Comparison of ENCODE assay signal across 1 cellular context in the genomic region with DNA sequence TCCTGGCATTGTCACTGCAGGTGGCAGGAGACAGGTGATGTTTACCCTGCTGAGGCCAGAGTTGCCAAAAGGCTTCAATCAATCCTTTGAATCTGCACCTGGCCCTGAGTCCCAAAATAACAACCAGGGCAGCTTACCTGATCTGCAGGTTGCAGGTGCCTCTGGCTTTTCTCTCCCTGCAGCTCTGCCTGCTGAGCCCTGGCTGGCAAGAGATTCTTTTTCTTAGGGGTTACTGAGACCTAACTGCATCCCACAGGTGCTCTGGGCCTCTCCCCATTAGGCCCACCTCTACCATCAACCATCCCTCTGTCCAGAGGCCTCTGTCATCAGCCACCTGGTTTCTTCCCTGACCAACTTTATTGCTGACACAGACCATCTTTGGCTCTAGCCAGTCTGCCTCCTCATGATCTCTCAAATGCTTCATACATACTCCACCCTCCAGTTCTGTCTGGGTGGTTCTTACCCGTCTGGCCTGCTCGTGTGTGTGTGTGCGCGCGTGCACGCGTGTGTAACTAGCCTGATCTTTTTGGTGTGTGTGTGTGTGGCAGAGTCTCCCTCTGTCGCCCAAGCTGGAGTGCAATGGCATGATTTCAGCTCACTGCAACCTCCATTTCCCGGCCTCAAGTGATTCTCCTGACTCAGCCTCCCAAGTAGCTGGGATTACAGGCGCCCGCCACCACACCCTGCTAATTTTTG.
TF ChIP-seq lines count a peak whose summit lies in the region.

No MANE protein-coding gene starts in this region.

TF ChIP-seq in K562, 482 proteins besides CTCF, POLR2A, EP300 and RAD21 (continued from another document):
- TF ChIP-seq, protein P1, sequence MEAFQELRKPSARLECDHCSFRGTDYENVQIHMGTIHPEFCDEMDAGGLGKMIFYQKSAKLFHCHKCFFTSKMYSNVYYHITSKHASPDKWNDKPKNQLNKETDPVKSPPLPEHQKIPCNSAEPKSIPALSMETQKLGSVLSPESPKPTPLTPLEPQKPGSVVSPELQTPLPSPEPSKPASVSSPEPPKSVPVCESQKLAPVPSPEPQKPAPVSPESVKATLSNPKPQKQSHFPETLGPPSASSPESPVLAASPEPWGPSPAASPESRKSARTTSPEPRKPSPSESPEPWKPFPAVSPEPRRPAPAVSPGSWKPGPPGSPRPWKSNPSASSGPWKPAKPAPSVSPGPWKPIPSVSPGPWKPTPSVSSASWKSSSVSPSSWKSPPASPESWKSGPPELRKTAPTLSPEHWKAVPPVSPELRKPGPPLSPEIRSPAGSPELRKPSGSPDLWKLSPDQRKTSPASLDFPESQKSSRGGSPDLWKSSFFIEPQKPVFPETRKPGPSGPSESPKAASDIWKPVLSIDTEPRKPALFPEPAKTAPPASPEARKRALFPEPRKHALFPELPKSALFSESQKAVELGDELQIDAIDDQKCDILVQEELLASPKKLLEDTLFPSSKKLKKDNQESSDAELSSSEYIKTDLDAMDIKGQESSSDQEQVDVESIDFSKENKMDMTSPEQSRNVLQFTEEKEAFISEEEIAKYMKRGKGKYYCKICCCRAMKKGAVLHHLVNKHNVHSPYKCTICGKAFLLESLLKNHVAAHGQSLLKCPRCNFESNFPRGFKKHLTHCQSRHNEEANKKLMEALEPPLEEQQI (IDR thresholded peaks at IDR 0.05): no peak
- TF ChIP-seq TGIF2 (CRISPR knock-in tag; IDR thresholded peaks at IDR 0.05): 0 out of 2 replicates have a peak, but pooled peaks have one; percentile 0
- no peak for TF ChIP-seq BRD4 (IDR thresholded peaks at IDR 0.05)
- TF ChIP-seq ZNF165 (CRISPR knock-in tag; IDR thresholded peaks at IDR 0.05; ENCODE audit: borderline replicate concordance): no peak
- TF ChIP-seq SRSF3 (IDR thresholded peaks at IDR 0.05; ENCODE audit: insufficient read depth, low read length): no peak
- no peak for TF ChIP-seq ZFP30 (CRISPR knock-in tag; IDR thresholded peaks at IDR 0.05; ENCODE audit: borderline replicate concordance)
- no peak for TF ChIP-seq KDM4B (IDR thresholded peaks at IDR 0.05; ENCODE audit: borderline replicate concordance in 2 of 2, low read depth in 1 of 2)
- TF ChIP-seq HNRNPUL1 (IDR thresholded peaks at IDR 0.05; ENCODE audit: low read length): no peak
- TF ChIP-seq HDGF (IDR thresholded peaks at IDR 0.05): no peak
- TF ChIP-seq NCOA6 (IDR thresholded peaks at IDR 0.05): no peak
- no peak for TF ChIP-seq CAMTA2 (CRISPR knock-in tag; conservative IDR thresholded peaks at IDR 0.05)
- TF ChIP-seq CCAR2 (IDR thresholded peaks at IDR 0.05; ENCODE audit: low read depth, low read length): no peak
- TF ChIP-seq MAFK (IDR thresholded peaks at IDR 0.05; ENCODE audit: low read length): 0 out of 2 replicates have a peak, but pooled peaks have one; percentile 5
- TF ChIP-seq, protein P2, sequence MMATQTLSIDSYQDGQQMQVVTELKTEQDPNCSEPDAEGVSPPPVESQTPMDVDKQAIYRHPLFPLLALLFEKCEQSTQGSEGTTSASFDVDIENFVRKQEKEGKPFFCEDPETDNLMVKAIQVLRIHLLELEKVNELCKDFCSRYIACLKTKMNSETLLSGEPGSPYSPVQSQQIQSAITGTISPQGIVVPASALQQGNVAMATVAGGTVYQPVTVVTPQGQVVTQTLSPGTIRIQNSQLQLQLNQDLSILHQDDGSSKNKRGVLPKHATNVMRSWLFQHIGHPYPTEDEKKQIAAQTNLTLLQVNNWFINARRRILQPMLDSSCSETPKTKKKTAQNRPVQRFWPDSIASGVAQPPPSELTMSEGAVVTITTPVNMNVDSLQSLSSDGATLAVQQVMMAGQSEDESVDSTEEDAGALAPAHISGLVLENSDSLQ (IDR thresholded peaks at IDR 0.05): no peak
- TF ChIP-seq MECOM (CRISPR knock-in tag; IDR thresholded peaks at IDR 0.05): no peak
- no peak for TF ChIP-seq NEUROD1 (IDR thresholded peaks at IDR 0.05; ENCODE audit: borderline replicate concordance, low read depth, low read length, partially characterized antibody)
- TF ChIP-seq, protein P3, sequence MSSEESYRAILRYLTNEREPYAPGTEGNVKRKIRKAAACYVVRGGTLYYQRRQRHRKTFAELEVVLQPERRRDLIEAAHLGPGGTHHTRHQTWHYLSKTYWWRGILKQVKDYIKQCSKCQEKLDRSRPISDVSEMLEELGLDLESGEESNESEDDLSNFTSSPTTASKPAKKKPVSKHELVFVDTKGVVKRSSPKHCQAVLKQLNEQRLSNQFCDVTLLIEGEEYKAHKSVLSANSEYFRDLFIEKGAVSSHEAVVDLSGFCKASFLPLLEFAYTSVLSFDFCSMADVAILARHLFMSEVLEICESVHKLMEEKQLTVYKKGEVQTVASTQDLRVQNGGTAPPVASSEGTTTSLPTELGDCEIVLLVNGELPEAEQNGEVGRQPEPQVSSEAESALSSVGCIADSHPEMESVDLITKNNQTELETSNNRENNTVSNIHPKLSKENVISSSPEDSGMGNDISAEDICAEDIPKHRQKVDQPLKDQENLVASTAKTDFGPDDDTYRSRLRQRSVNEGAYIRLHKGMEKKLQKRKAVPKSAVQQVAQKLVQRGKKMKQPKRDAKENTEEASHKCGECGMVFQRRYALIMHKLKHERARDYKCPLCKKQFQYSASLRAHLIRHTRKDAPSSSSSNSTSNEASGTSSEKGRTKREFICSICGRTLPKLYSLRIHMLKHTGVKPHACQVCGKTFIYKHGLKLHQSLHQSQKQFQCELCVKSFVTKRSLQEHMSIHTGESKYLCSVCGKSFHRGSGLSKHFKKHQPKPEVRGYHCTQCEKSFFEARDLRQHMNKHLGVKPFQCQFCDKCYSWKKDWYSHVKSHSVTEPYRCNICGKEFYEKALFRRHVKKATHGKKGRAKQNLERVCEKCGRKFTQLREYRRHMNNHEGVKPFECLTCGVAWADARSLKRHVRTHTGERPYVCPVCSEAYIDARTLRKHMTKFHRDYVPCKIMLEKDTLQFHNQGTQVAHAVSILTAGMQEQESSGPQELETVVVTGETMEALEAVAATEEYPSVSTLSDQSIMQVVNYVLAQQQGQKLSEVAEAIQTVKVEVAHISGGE (CRISPR knock-in tag; IDR thresholded peaks at IDR 0.05): no peak
- TF ChIP-seq POLR2B (IDR thresholded peaks at IDR 0.05; ENCODE audit: low read depth, partially characterized antibody): no peak
- no peak for TF ChIP-seq ZC3H4 (CRISPR knock-in tag; IDR thresholded peaks at IDR 0.05; ENCODE audit: borderline replicate concordance)
- TF ChIP-seq, protein P4, sequence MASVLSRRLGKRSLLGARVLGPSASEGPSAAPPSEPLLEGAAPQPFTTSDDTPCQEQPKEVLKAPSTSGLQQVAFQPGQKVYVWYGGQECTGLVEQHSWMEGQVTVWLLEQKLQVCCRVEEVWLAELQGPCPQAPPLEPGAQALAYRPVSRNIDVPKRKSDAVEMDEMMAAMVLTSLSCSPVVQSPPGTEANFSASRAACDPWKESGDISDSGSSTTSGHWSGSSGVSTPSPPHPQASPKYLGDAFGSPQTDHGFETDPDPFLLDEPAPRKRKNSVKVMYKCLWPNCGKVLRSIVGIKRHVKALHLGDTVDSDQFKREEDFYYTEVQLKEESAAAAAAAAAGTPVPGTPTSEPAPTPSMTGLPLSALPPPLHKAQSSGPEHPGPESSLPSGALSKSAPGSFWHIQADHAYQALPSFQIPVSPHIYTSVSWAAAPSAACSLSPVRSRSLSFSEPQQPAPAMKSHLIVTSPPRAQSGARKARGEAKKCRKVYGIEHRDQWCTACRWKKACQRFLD (CRISPR knock-in tag; IDR thresholded peaks at IDR 0.05): no peak
- TF ChIP-seq CSDE1 (IDR thresholded peaks at IDR 0.05): no peak
- TF ChIP-seq ZKSCAN3 (CRISPR knock-in tag; IDR thresholded peaks at IDR 0.05): no peak
- no peak for TF ChIP-seq KAT7 (CRISPR knock-in tag; IDR thresholded peaks at IDR 0.05; ENCODE audit: borderline replicate concordance)
- TF ChIP-seq, protein P5, sequence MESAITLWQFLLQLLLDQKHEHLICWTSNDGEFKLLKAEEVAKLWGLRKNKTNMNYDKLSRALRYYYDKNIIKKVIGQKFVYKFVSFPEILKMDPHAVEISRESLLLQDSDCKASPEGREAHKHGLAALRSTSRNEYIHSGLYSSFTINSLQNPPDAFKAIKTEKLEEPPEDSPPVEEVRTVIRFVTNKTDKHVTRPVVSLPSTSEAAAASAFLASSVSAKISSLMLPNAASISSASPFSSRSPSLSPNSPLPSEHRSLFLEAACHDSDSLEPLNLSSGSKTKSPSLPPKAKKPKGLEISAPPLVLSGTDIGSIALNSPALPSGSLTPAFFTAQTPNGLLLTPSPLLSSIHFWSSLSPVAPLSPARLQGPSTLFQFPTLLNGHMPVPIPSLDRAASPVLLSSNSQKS (CRISPR knock-in tag; IDR thresholded peaks at IDR 0.05): no peak
- no peak for TF ChIP-seq CREBBP (IDR thresholded peaks at IDR 0.05; ENCODE audit: low read depth, low read length)
- TF ChIP-seq ZNF311 (CRISPR knock-in tag; IDR thresholded peaks at IDR 0.05): 0 out of 2 replicates have a peak, but pooled peaks have one; percentile 29
- no peak for TF ChIP-seq SRSF9 (IDR thresholded peaks at IDR 0.05; ENCODE audit: borderline replicate concordance, low read depth, low read length)
- TF ChIP-seq SNRNP70 (optimal IDR thresholded peaks at IDR 0.05; ENCODE audit: low read depth, low read length): no peak
- TF ChIP-seq, protein P6, sequence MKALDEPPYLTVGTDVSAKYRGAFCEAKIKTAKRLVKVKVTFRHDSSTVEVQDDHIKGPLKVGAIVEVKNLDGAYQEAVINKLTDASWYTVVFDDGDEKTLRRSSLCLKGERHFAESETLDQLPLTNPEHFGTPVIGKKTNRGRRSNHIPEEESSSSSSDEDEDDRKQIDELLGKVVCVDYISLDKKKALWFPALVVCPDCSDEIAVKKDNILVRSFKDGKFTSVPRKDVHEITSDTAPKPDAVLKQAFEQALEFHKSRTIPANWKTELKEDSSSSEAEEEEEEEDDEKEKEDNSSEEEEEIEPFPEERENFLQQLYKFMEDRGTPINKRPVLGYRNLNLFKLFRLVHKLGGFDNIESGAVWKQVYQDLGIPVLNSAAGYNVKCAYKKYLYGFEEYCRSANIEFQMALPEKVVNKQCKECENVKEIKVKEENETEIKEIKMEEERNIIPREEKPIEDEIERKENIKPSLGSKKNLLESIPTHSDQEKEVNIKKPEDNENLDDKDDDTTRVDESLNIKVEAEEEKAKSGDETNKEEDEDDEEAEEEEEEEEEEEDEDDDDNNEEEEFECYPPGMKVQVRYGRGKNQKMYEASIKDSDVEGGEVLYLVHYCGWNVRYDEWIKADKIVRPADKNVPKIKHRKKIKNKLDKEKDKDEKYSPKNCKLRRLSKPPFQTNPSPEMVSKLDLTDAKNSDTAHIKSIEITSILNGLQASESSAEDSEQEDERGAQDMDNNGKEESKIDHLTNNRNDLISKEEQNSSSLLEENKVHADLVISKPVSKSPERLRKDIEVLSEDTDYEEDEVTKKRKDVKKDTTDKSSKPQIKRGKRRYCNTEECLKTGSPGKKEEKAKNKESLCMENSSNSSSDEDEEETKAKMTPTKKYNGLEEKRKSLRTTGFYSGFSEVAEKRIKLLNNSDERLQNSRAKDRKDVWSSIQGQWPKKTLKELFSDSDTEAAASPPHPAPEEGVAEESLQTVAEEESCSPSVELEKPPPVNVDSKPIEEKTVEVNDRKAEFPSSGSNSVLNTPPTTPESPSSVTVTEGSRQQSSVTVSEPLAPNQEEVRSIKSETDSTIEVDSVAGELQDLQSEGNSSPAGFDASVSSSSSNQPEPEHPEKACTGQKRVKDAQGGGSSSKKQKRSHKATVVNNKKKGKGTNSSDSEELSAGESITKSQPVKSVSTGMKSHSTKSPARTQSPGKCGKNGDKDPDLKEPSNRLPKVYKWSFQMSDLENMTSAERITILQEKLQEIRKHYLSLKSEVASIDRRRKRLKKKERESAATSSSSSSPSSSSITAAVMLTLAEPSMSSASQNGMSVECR (CRISPR knock-in tag; IDR thresholded peaks at IDR 0.05): 0 out of 2 replicates have a peak, but pooled peaks have one; percentile 7
